ENCODE assay signal across 9 cellular contexts in genomic region chr7:121872831-121873764, GRCh38. TPM values are rescaled to one million over a fixed set of nuclear protein-coding genes. Genes with fewer than 3 reads are reported as not detected.
A peak's percentile ranks its signal among the peaks of the same experiment; 100 is the strongest.
DNase-seq lines count a peak whose midpoint lies in the region; ATAC-seq and TF ChIP-seq lines count a peak whose summit lies in the region.
"Had no signal": no experiment of that assay in that cellular context is flagged by ENCODE, and none has a peak within 500 bp of the region (broad histone marks: within the 10 kb centered on the region; RNA-seq: fewer than 3 reads in every experiment).

TSS of gene PTPRZ1 (plus strand) at chr7:121873161. CDS start at chr7:121873500, 339 bp downstream.

- DNase-seq in GM12865 (ENCODE audit: low read depth): peak; percentile 7
- DNase-seq in NCI-H1930 (lab: John Stamatoyannopoulos, UW): peak; percentile 46 to 59
- DNase-seq in cerebellum (ENCODE audit: low spot score): peak; percentile 16
- DNase-seq in kidney tubule cell (ENCODE audit: low spot score): peak; percentile 27
- DNase-seq in stimulated activated naive CD8-positive, alpha-beta T cell treated with anti-CD3 and anti-CD28 coated beads, Interleukin-15, Interleukin-2, amounts not matched to agents 100 U/mL and 50 U/mL, for 24 hours: peak; percentile 2
- DNase-seq in SKM-1 treated with dmso at 0.1 percent for 144 hours (lab: John Stamatoyannopoulos, UW; ENCODE audit: unreplicated experiment): no peak

- TF ChIP-seq CTCF in GM12865 (IDR thresholded peaks at IDR 0.05; ENCODE audit: insufficient read depth, low read depth, low read length, missing control alignments): no peak

- ATAC-seq in stimulated activated naive CD8-positive, alpha-beta T cell treated with anti-CD3 and anti-CD28 coated beads, Interleukin-15, Interleukin-2, amounts not matched to agents 100 U/mL and 50 U/mL, for 24 hours: no peak
- ATAC-seq in GM18519 (IDR thresholded peaks at IDR 0.05; ENCODE audit: low FRiP score, unreplicated experiment) (no peak), GM18873 (IDR thresholded peaks at IDR 0.05; ENCODE audit: low FRiP score, unreplicated experiment) (no peak)

- H3K4me3 ChIP-seq in GM12865 (ENCODE audit: low read depth, low read length): peak within 1 kb of the TSS; percentile 19

RNA-seq across cellular contexts. Expression of gene PTPRZ1, which starts in this region (rescaled TPM):
- total RNA-seq in cerebellum: 180 TPM
- total RNA-seq: T-helper 1 cell treated with Interleukin-12 subunit alpha and Interleukin-12 subunit beta and Interleukin-4 antibody, amounts not matched to agents 30 ng/mL and 1 ng/mL, for 36 hours had no signal
